Comparison of ENCODE assay signal across 8 cellular contexts in the genomic region with DNA sequence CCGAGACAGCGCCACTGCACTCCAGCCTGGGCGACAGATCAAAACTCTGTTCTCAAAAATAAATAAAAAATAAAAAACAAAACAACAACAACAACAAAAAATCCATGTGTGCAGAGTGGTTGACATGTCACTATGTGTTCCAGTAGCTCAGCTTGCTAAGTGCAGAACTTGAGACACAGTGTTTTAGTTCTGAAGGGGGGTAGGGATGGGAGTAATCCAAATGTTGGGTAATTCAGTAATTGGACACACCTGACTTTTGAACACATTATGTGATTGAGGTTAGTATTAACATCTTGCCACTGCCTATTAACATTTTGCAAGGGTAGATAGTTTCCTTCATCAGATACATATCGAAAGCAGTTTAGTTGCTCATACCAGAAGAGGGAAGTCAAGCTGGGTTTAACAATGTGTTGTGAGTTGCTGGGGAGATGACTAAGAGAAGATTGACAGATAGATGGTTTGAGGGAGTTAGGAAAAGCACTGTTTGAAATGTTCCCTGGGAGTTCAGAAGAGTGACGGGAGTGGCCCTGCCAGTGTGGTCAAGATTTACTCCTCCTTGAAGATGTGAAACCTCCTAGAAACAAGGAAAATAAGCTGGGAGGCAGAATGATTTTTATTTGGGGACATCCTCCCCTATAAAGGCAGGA. TPM values are rescaled to one million over a fixed set of nuclear protein-coding genes. Genes with fewer than 3 reads are reported as not detected.
A peak's percentile ranks its signal among the peaks of the same experiment; 100 is the strongest.
DNase-seq lines count a peak whose midpoint lies in the region; ATAC-seq, FAIRE-seq and TF ChIP-seq lines count a peak whose summit lies in the region.

No MANE protein-coding gene starts in this region.

- intact Hi-C loops in activated B cell treated with CpG ODN at 0.5 μM for 24 hours (cut with micrococcal nuclease) (loop anchor here (1.0 to 10.0 kb wide), 4 partner anchors 66 to 774 kb away; partner anchors contain the start of genes FOCAD, MLLT3 and MTAP), gastrocnemius medialis (cut with DNase I; ENCODE audit: low total_unique reads) (no loop called here)

- H3K4me1 Mint-ChIP-seq in activated B cell treated with CpG ODN at 0.5 μM for 24 hours = peaks cover 17% of the 10 kb centered on the region
- H3K4me1 Mint-ChIP-seq in mesothelial cell of epicardium = no peaks in the 10 kb centered on the region

- H3K9me3 ChIP-seq in gastroesophageal sphincter = no peaks in the 10 kb centered on the region
- no peaks in the 10 kb centered on the region for H3K9me3 ChIP-seq in gastrocnemius medialis

- TF ChIP-seq EP300 in gastroesophageal sphincter (IDR thresholded peaks at IDR 0.05) = no peak

- H3K9me3 Mint-ChIP-seq in activated B cell treated with CpG ODN at 0.5 μM for 24 hours (no peaks in the 10 kb centered on the region), mesothelial cell of epicardium (no peaks in the 10 kb centered on the region)

- FAIRE-seq in GM19239 (lab: Jason Lieb, UNC) = peak; percentile 96

- peak overlapping the region; percentile 85 to 90 (median 89) for H3K27ac ChIP-seq in gastroesophageal sphincter
- peak overlapping the region in 3 of 4 donors; percentile 5 to 54 (median 31) for H3K27ac ChIP-seq in gastrocnemius medialis

- H3K4me3 ChIP-seq in gastroesophageal sphincter (peak overlapping the region; percentile 72 to 88), gastrocnemius medialis (peak overlapping the region; percentile 44 to 55 (median 50))

- H3K4me1 ChIP-seq in gastroesophageal sphincter (peaks cover 3 to 52% (median 5%) of the 10 kb centered on the region in 3 donors), gastrocnemius medialis (no peaks in the 10 kb centered on the region)

- ATAC-seq in HG03175 (IDR thresholded peaks at IDR 0.05; ENCODE audit: unreplicated experiment) = peak; percentile 83
- ATAC-seq in activated B cell treated with CpG ODN at 0.5 μM for 24 hours (ENCODE audit: low read depth) = peak; percentile 67
- ATAC-seq in gastroesophageal sphincter = peak; percentile 29
- peak; percentile 41 to 49 for ATAC-seq in gastrocnemius medialis

- POLR2A ChIA-PET in activated B cell treated with CpG ODN at 0.5 μM for 24 hours (lab: Charles Lee) = interaction anchor here (0.8 to 1.6 kb wide), 3 partner anchors 10 to 13 kb away, joined by 3 to 5 read pairs (median 5); no protein-coding TSS in a partner anchor

- H3K36me3 Mint-ChIP-seq in activated B cell treated with CpG ODN at 0.5 μM for 24 hours (ENCODE audit: low read depth) = peaks cover 14% of the 10 kb centered on the region
- H3K36me3 Mint-ChIP-seq in mesothelial cell of epicardium = no peaks in the 10 kb centered on the region

- H3K36me3 ChIP-seq in gastroesophageal sphincter (peaks cover 0 to 9% of the 10 kb centered on the region in 2 donors), gastrocnemius medialis (no peaks in the 10 kb centered on the region)

- TF ChIP-seq POLR2A in gastroesophageal sphincter (IDR thresholded peaks at IDR 0.05) (no peak), gastrocnemius medialis (IDR thresholded peaks at IDR 0.05) (no peak)

- DNase-seq in Caki2 (ENCODE audit: low read depth) = peak; percentile 25
- DNase-seq in GM19239 (ENCODE audit: insufficient read length, low spot score) = peak; percentile 35
- no peak for DNase-seq in activated B cell treated with CpG ODN at 0.5 μM for 24 hours
- no peak for DNase-seq in gastrocnemius medialis
- DNase-seq in NCI-H1092 (lab: John Stamatoyannopoulos, UW) = no peak
- DNase-seq in mesothelial cell of epicardium (ENCODE audit: low spot score in 2 of 2, unreplicated experiment in 2 of 2) = no peak

- in situ Hi-C loops in Caki2 (cut with HindIII; ENCODE audit: low pct_unique_long_range_greater_than_20kb, low sequenced_read_pairs) = no loop called here
- in situ Hi-C loops in gastrocnemius medialis (cut with MboI; ENCODE audit: low sequenced_read_pairs in 4 of 4) = no loop called here

- no peak overlapping the region for H3K27ac Mint-ChIP-seq in activated B cell treated with CpG ODN at 0.5 μM for 24 hours
- H3K27ac Mint-ChIP-seq in mesothelial cell of epicardium = no peak overlapping the region

- CTCF ChIA-PET in activated B cell treated with CpG ODN at 0.5 μM for 24 hours (lab: Charles Lee) = interaction anchor here (1.3 kb wide), 1 partner anchor 12 kb away, joined by 3 read pairs; no protein-coding TSS in a partner anchor

- TF ChIP-seq CTCF in activated B cell treated with CpG ODN at 0.5 μM for 24 hours (IDR thresholded peaks at IDR 0.05) (no peak), gastroesophageal sphincter (IDR thresholded peaks at IDR 0.05) (no peak), gastrocnemius medialis (IDR thresholded peaks at IDR 0.05 in 4 of 5, conservative IDR thresholded peaks at IDR 0.05 in 1 of 5) (no peak), mesothelial cell of epicardium (IDR thresholded peaks at IDR 0.05; ENCODE audit: unreplicated experiment) (no peak)

- WGBS in gastroesophageal sphincter (ENCODE audit: low coverage in 1 of 2), 2 donors = 63 to 68% methylated on average over 5 of the region's 5 CpGs

- no peaks in the 10 kb centered on the region for H3K27me3 Mint-ChIP-seq in activated B cell treated with CpG ODN at 0.5 μM for 24 hours
- peaks cover 3% of the 10 kb centered on the region for H3K27me3 Mint-ChIP-seq in mesothelial cell of epicardium (ENCODE audit: low read depth)

- H3K27me3 ChIP-seq in gastroesophageal sphincter (no peaks in the 10 kb centered on the region), gastrocnemius medialis (no peaks in the 10 kb centered on the region)

- H3K4me3 Mint-ChIP-seq in activated B cell treated with CpG ODN at 0.5 μM for 24 hours (no peak overlapping the region), mesothelial cell of epicardium (no peak overlapping the region)

RNA-seq across cellular contexts. Expression of gene HACD4, which starts 0.9 kb away (rescaled TPM):
- total RNA-seq in Caki2 (2014; rRNA removed; shearing (Covaris generic); ENCODE audit: low replicate concordance) = 2.2 and 8.1 TPM in 2 replicates
- total RNA-seq in activated B cell treated with CpG ODN at 0.5 μM for 24 hours = 3.3 and 4.1 TPM in 2 replicates
- total RNA-seq in gastroesophageal sphincter = 10 to 100 TPM in 3 of 4 donors, 1 to 10 TPM in 1; 9.8 to 23.9 (median 16.9) TPM
- under 1 TPM; 0.15 to 0.71 (median 0.44) TPM for total RNA-seq in gastrocnemius medialis
- 3.0 TPM in 3 replicates for total RNA-seq in mesothelial cell of epicardium

RNA-seq across cellular contexts. Expression of gene IFNB1, which starts 47.2 kb away (rescaled TPM):
- total RNA-seq in Caki2 (2014; rRNA removed; shearing (Covaris generic); ENCODE audit: low replicate concordance) = not detected in 2 replicates
- not detected in 2 replicates for total RNA-seq in activated B cell treated with CpG ODN at 0.5 μM for 24 hours
- not detected for total RNA-seq in gastroesophageal sphincter
- not detected for total RNA-seq in gastrocnemius medialis
- not detected in 3 replicates for total RNA-seq in mesothelial cell of epicardium

Comparison
In these comparisons a context has a peak if more than half of its experiments do, and no peak if none do; other contexts are left out.
1. DNase-seq: peak in Caki2 (single experiment) and GM19239 (single experiment); none in activated B cell treated with CpG ODN at 0.5 μM for 24 hours (single experiment), gastrocnemius medialis (0 of 2), NCI-H1092 (single experiment) and mesothelial cell of epicardium (0 of 2).
2. ATAC-seq: peak in every context shown above with its lines; median percentile 83 in HG03175; 67 in activated B cell treated with CpG ODN at 0.5 μM for 24 hours; 45 in gastrocnemius medialis; 29 in gastroesophageal sphincter.